Comparison of ENCODE assay signal across 7 cellular contexts in genomic region chr16:16148000-16148599, GRCh38.
A peak's percentile ranks its signal among the peaks of the same experiment; 100 is the strongest.
DNase-seq lines count a peak whose midpoint lies in the region; FAIRE-seq and TF ChIP-seq lines count a peak whose summit lies in the region.
"Not testable (repeated sequence)": the region's sequence is repeated elsewhere in the genome, so short reads cannot be mapped to it uniquely, and the experiment has no call there.

No MANE protein-coding gene starts in this region.

- H3K27ac Mint-ChIP-seq in astrocyte (ENCODE audit: unreplicated experiment): peak overlapping the region; percentile 62

- H3K27me3 ChIP-seq in astrocyte (ENCODE audit: insufficient read depth, low read length): not testable (repeated sequence)

- not testable (repeated sequence) for H3K4me2 ChIP-seq in astrocyte (ENCODE audit: low read length)

- in situ Hi-C loops in ACHN (cut with HindIII; ENCODE audit: low pct_ligation_motif_present, low pct_unique_long_range_greater_than_20kb, low sequenced_read_pairs): not testable (repeated sequence)

- H3K79me2 ChIP-seq in astrocyte (ENCODE audit: insufficient read depth, low read length): not testable (repeated sequence)

- H3K36me3 ChIP-seq in astrocyte (ENCODE audit: insufficient read depth, low read length): not testable (repeated sequence)

- H4K20me1 ChIP-seq in astrocyte (ENCODE audit: insufficient read depth, low read length): peaks cover 50% of the 10 kb centered on the region

- H2AFZ ChIP-seq in astrocyte (ENCODE audit: low read depth, low read length): not testable (repeated sequence)

- not testable (repeated sequence) for TF ChIP-seq CTCF in astrocyte (IDR thresholded peaks at IDR 0.05; ENCODE audit: insufficient read depth, low read depth, low read length)

- not testable (repeated sequence) for H3K4me3 ChIP-seq in astrocyte (ENCODE audit: insufficient read depth, low read depth, low read length)

- peak; percentile 41 for DNase-seq in ACHN
- peak; percentile 15 for DNase-seq in ELF-1 (ENCODE audit: low read depth, low spot score)
- peak; percentile 57 for DNase-seq in NAMALWA (ENCODE audit: low spot score)
- DNase-seq in astrocyte (ENCODE audit: low read depth): not testable (repeated sequence)
- peak; percentile 88 for DNase-seq in glomerular visceral epithelial cell (ENCODE audit: extremely low spot score)
- peak; percentile 76 for DNase-seq in kidney tubule cell (ENCODE audit: low spot score)
- peak; percentile 41 for DNase-seq in posterior vena cava (ENCODE audit: low spot score)

- H3K27ac ChIP-seq in astrocyte (ENCODE audit: low read depth, low read length): not testable (repeated sequence)

- H3K9me3 ChIP-seq in astrocyte (ENCODE audit: insufficient read depth, low read depth, low read length): not testable (repeated sequence)

- not testable (repeated sequence) for H3K36me3 Mint-ChIP-seq in astrocyte (ENCODE audit: low read depth, unreplicated experiment)

- intact Hi-C loops in posterior vena cava (cut with DNase I): loop anchor here in 1 of 2 donors (2.0 kb wide), 1 partner anchor 61 kb away; no protein-coding TSS in a partner anchor

- not testable (repeated sequence) for H3K4me3 Mint-ChIP-seq in astrocyte (ENCODE audit: unreplicated experiment)

- H3K27me3 Mint-ChIP-seq in astrocyte (ENCODE audit: low read depth, unreplicated experiment): not testable (repeated sequence)

- H3K4me1 ChIP-seq in astrocyte (ENCODE audit: insufficient read depth, low read length): peaks cover 15% of the 10 kb centered on the region

- not testable (repeated sequence) for H3K9me3 Mint-ChIP-seq in astrocyte (ENCODE audit: unreplicated experiment)

- not testable (repeated sequence) for H3K9ac ChIP-seq in astrocyte (ENCODE audit: low read length)

- H3K4me1 Mint-ChIP-seq in astrocyte (ENCODE audit: low read depth, unreplicated experiment): peaks cover 12% of the 10 kb centered on the region

- FAIRE-seq in astrocyte (lab: Jason Lieb, UNC): not testable (repeated sequence)
